In the genomic region with DNA sequence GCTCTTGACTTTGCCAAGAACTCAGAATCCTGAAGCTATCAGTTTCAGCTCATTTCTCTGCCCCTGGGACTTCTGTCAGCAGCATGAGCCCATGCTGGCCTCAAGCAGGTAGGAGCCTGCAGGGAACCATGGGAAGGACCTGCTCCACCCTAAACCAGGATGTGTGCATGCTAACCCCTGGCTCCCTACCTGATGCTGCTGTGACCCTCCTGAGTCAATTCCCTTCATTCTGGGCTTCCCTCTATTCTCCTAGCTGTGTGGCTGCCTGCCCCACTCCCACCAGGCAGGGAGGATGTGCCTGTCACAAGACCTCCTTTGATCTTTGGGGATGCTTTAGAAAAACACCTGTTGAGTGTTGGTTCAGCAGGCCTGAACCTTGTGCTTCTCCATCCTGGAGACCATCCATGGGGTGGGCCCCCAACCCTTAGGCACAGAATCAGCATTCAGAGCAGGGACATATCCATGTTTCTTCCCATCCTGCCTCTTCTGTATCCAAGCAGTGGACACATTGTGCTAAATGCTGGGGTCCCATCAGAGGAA, we compare ENCODE assay signal across 23 cellular contexts.
A peak's percentile ranks its signal among the peaks of the same experiment; 100 is the strongest.
DNase-seq lines count a peak whose midpoint lies in the region; ATAC-seq, FAIRE-seq and TF ChIP-seq lines count a peak whose summit lies in the region.
"Had no signal": no experiment of that assay in that cellular context is flagged by ENCODE, and none has a peak within 500 bp of the region (broad histone marks: within the 10 kb centered on the region; RNA-seq: fewer than 3 reads in every experiment).

No MANE protein-coding gene starts in this region.

- H3K79me1 ChIP-seq in H1 (ENCODE audit: low read depth, low read length), result no peaks in the 10 kb centered on the region
- H3K79me1 ChIP-seq in mesendoderm (ENCODE audit: low read length), result no peaks in the 10 kb centered on the region

- H2BK5ac ChIP-seq in H1 (ENCODE audit: low read depth, low read length), result no peak overlapping the region
- no peak overlapping the region for H2BK5ac ChIP-seq in mesendoderm (ENCODE audit: low read length)

- H2BK120ac ChIP-seq in H1 (replicated peaks; ENCODE audit: low read depth, low read length), result no peak overlapping the region
- H2BK120ac ChIP-seq in mesendoderm (ENCODE audit: low read depth, low read length), result no peak overlapping the region

- H3K36me3 Mint-ChIP-seq in CD4-positive, alpha-beta T cell (ENCODE audit: low read depth), result no peaks in the 10 kb centered on the region
- H3K36me3 Mint-ChIP-seq: CD4-positive, alpha-beta memory T cell; CD8-positive, alpha-beta memory T cell had no signal

- no peak overlapping the region for H3K27ac Mint-ChIP-seq in CD4-positive, alpha-beta T cell
- H3K27ac Mint-ChIP-seq: B cell; CD4-positive, alpha-beta memory T cell; CD8-positive, alpha-beta memory T cell had no signal

- no peak overlapping the region for H2AFZ ChIP-seq in H1 (ENCODE audit: low read length)

- H3K23ac ChIP-seq in H1 (ENCODE audit: insufficient read length), result no peak overlapping the region
- no peak overlapping the region for H3K23ac ChIP-seq in mesendoderm (ENCODE audit: low read length)

- no peak overlapping the region for H4K91ac ChIP-seq in H1 (replicated peaks; ENCODE audit: insufficient read length, low read length)

- H2BK20ac ChIP-seq in H1 (ENCODE audit: low read length), result no peak overlapping the region

- H3K9me3 ChIP-seq in liver (ENCODE audit: control insufficient read depth in 4 of 4, low read length in 3 of 4) (no peaks in the 10 kb centered on the region), right lobe of liver (no peaks in the 10 kb centered on the region), H1 (ENCODE audit: insufficient read depth in 2 of 2, low read depth in 1 of 2, low read length in 1 of 2) (no peaks in the 10 kb centered on the region), gastroesophageal sphincter (no peaks in the 10 kb centered on the region), thyroid gland (no peaks in the 10 kb centered on the region)
- no peaks in the 10 kb centered on the region for H3K9me3 ChIP-seq in CD4-positive, alpha-beta T cell (ENCODE audit: control insufficient read depth, low read length)
- H3K9me3 ChIP-seq: A549; BLaER1 treated with 17β-estradiol and CSF1 and Interleukin-3, amounts not matched to agents 10 nM and 100 nM had no signal

- H3K27me3 Mint-ChIP-seq in CD4-positive, alpha-beta T cell, result peaks cover 24% of the 10 kb centered on the region

- CTCF ChIA-PET in H1 (lab: Charles Lee; ENCODE audit: partially characterized antibody), result interaction anchor here (0.9 to 1.3 kb wide), 2 partner anchors 66 to 158 kb away, joined by 3 to 7 read pairs; no protein-coding TSS in a partner anchor
- CTCF ChIA-PET in CD4-positive, alpha-beta T cell (lab: Charles Lee), result no interaction called here

- no peak for DNase-seq in right lobe of liver
- no peak for DNase-seq in H1 (ENCODE audit: low read depth in 1 of 2, low spot score in 2 of 2)
- peak; percentile 7 to 14 for DNase-seq in thyroid gland
- no peak for DNase-seq in CD4-positive, alpha-beta T cell
- no peak for DNase-seq in mesendoderm
- DNase-seq: AML-193; CD4-positive, alpha-beta memory T cell; CD8-positive, alpha-beta memory T cell; COR-L47; DMS79 treated with DMSO at 0.1 percent for 48 hours; GF-D8 had no signal

- no peak overlapping the region for H2BK15ac ChIP-seq in H1 (ENCODE audit: low read length)
- H2BK15ac ChIP-seq in mesendoderm (replicated peaks; ENCODE audit: low read depth), result no peak overlapping the region

- H4K5ac ChIP-seq in H1 (ENCODE audit: insufficient read length, low read depth, low read length) (no peak overlapping the region), mesendoderm (ENCODE audit: low read length) (no peak overlapping the region)

- intact Hi-C loops in right lobe of liver (cut with DNase I), result no loop called here
- intact Hi-C loops in thyroid gland (cut with DNase I), result no loop called here
- intact Hi-C loops in CD4-positive, alpha-beta T cell (cut with DNase I, micrococcal nuclease), result no loop called here

- FAIRE-seq in H1 (lab: Jason Lieb, UNC), result peak; percentile 19
- FAIRE-seq: A549, D721Med, G401.6, GM12891, GM19239 had no signal

- H3K27me3 ChIP-seq in liver (ENCODE audit: control insufficient read depth in 4 of 4, insufficient read depth in 4 of 4, low read length in 3 of 4) (no peaks in the 10 kb centered on the region), right lobe of liver (no peaks in the 10 kb centered on the region), H1 (replicated peaks in 1 of 4; ENCODE audit: control insufficient read depth in 3 of 4, extremely low read depth in 1 of 4, insufficient read depth in 3 of 4, low read length in 3 of 4) (no peaks in the 10 kb centered on the region; a peak in 2 of 7 replicates), gastroesophageal sphincter (peaks cover 4% of the 10 kb centered on the region), thyroid gland (no peaks in the 10 kb centered on the region), mesendoderm (ENCODE audit: insufficient read depth, low read length, poor library complexity) (no peaks in the 10 kb centered on the region)
- H3K27me3 ChIP-seq in CD4-positive, alpha-beta T cell (ENCODE audit: control insufficient read depth, insufficient read depth, low read length), result peaks cover 17% of the 10 kb centered on the region
- H3K27me3 ChIP-seq: BLaER1 treated with 17β-estradiol and CSF1 and Interleukin-3, amounts not matched to agents 10 nM and 100 nM had no signal

- no peak overlapping the region for H3K18ac ChIP-seq in H1 (ENCODE audit: extremely low read depth, low read length)
- H3K18ac ChIP-seq in mesendoderm (ENCODE audit: low read length), result no peak overlapping the region

- H3K4me1 ChIP-seq in liver (ENCODE audit: control insufficient read depth in 4 of 4, insufficient read depth in 4 of 4, low read length in 3 of 4) (peaks cover 0 to 4% (median 0%) of the 10 kb centered on the region in 4 donors), right lobe of liver (no peaks in the 10 kb centered on the region), H1 (replicated peaks in 1 of 4; ENCODE audit: control insufficient read depth in 3 of 4, insufficient read depth in 4 of 4, low read length in 3 of 4) (no peaks in the 10 kb centered on the region), gastroesophageal sphincter (no peaks in the 10 kb centered on the region), thyroid gland (no peaks in the 10 kb centered on the region), mesendoderm (ENCODE audit: control insufficient read depth, low read depth, low read length) (no peaks in the 10 kb centered on the region)
- H3K4me1 ChIP-seq: A549; BLaER1 treated with 17β-estradiol and CSF1 and Interleukin-3, amounts not matched to agents 10 nM and 100 nM had no signal

- H3K4me2 ChIP-seq in H1 (ENCODE audit: insufficient read depth in 1 of 2, low read depth in 2 of 2, low read length in 2 of 2), result no peak overlapping the region
- no peak overlapping the region for H3K4me2 ChIP-seq in mesendoderm (ENCODE audit: low read length)
- H3K4me2 ChIP-seq: A549; BLaER1 treated with 17β-estradiol and CSF1 and Interleukin-3, amounts not matched to agents 10 nM and 100 nM had no signal

- no peak overlapping the region for H3K9ac ChIP-seq in liver (ENCODE audit: low read depth in 1 of 2, low read length in 2 of 2)
- H3K9ac ChIP-seq in H1 (replicated peaks in 1 of 4; ENCODE audit: extremely low read depth in 1 of 4, low read depth in 3 of 4, low read length in 3 of 4), result no peak overlapping the region
- no peak overlapping the region for H3K9ac ChIP-seq in mesendoderm (ENCODE audit: low read length)
- H3K9ac ChIP-seq: BLaER1 treated with 17β-estradiol and CSF1 and Interleukin-3, amounts not matched to agents 10 nM and 100 nM had no signal

- H3K9me3 Mint-ChIP-seq in CD4-positive, alpha-beta T cell, result no peaks in the 10 kb centered on the region
- H3K9me3 Mint-ChIP-seq: CD8-positive, alpha-beta memory T cell had no signal

- H4K8ac ChIP-seq in H1 (ENCODE audit: extremely low read depth, insufficient read depth, low read length), result no peak overlapping the region
- no peak overlapping the region for H4K8ac ChIP-seq in mesendoderm (ENCODE audit: low read depth, low read length)

- no peak for TF ChIP-seq EP300 in H1 (IDR thresholded peaks at IDR 0.05; ENCODE audit: borderline replicate concordance in 1 of 2, low read depth in 2 of 2, low read length in 2 of 2)
- TF ChIP-seq EP300 in gastroesophageal sphincter (IDR thresholded peaks at IDR 0.05), result no peak

- H3K23me2 ChIP-seq in H1 (ENCODE audit: low read depth, low read length), result 0 out of 2 replicates have a peak, but pooled peaks cover 2% of the 10 kb centered on the region

- no peaks in the 10 kb centered on the region for H3K36me3 ChIP-seq in liver (ENCODE audit: control insufficient read depth in 4 of 4, insufficient read depth in 3 of 4, low read depth in 1 of 4, low read length in 3 of 4)
- H3K36me3 ChIP-seq in right lobe of liver, result no peaks in the 10 kb centered on the region
- H3K36me3 ChIP-seq in H1 (ENCODE audit: control insufficient read depth in 2 of 4, insufficient read depth in 4 of 4, low read length in 3 of 4), result no peaks in the 10 kb centered on the region; a peak in 1 of 8 replicates
- H3K36me3 ChIP-seq in gastroesophageal sphincter, result no peaks in the 10 kb centered on the region
- H3K36me3 ChIP-seq in thyroid gland, result no peaks in the 10 kb centered on the region
- no peaks in the 10 kb centered on the region for H3K36me3 ChIP-seq in mesendoderm (ENCODE audit: control insufficient read depth, insufficient read depth, low read length)
- H3K36me3 ChIP-seq: BLaER1 treated with 17β-estradiol and CSF1 and Interleukin-3, amounts not matched to agents 10 nM and 100 nM had no signal

- no peak overlapping the region for H2BK12ac ChIP-seq in H1 (ENCODE audit: low read depth, low read length)

- H3K56ac ChIP-seq in H1 (replicated peaks; ENCODE audit: insufficient read length, low read depth, low read length) (no peak overlapping the region), mesendoderm (ENCODE audit: low read length) (no peak overlapping the region)

- ATAC-seq in right lobe of liver (no peak), gastroesophageal sphincter (peak; percentile 41), HG02588 (IDR thresholded peaks at IDR 0.05; ENCODE audit: unreplicated experiment) (no peak)
- no peak for ATAC-seq in CD4-positive, alpha-beta T cell (ENCODE audit: poor library complexity)
- ATAC-seq: A549 had no signal

- POLR2A ChIA-PET in H1 (lab: Charles Lee; ENCODE audit: partially characterized antibody), result no interaction called here
- POLR2A ChIA-PET in CD4-positive, alpha-beta T cell (lab: Charles Lee), result no interaction called here

- TF ChIP-seq RAD21 in liver (IDR thresholded peaks at IDR 0.05) (no peak), H1 (IDR thresholded peaks at IDR 0.05 in 1 of 2, conservative IDR thresholded peaks at IDR 0.05 in 1 of 2; ENCODE audit: low read depth in 2 of 2, low read length in 2 of 2) (no peak)

- H3K27ac ChIP-seq in liver (ENCODE audit: low read depth in 1 of 2, low read length in 2 of 2) (no peak overlapping the region), right lobe of liver (no peak overlapping the region), H1 (ENCODE audit: low read depth, low read length) (no peak overlapping the region), gastroesophageal sphincter (no peak overlapping the region), thyroid gland (no peak overlapping the region), mesendoderm (ENCODE audit: low read depth, low read length) (no peak overlapping the region)
- no peak overlapping the region for H3K27ac ChIP-seq in CD4-positive, alpha-beta T cell (ENCODE audit: low read depth, low read length)
- H3K27ac ChIP-seq: 22Rv1; A549; BLaER1 treated with 17β-estradiol and CSF1 and Interleukin-3, amounts not matched to agents 10 nM and 100 nM; C4-2B had no signal

- TF ChIP-seq POLR2A in right lobe of liver (IDR thresholded peaks at IDR 0.05) (no peak), H1 (IDR thresholded peaks at IDR 0.05; ENCODE audit: control extremely low read depth in 1 of 2, low read depth in 2 of 2, low read length in 2 of 2) (no peak), gastroesophageal sphincter (IDR thresholded peaks at IDR 0.05) (no peak), thyroid gland (IDR thresholded peaks at IDR 0.05) (no peak)

- H2AK5ac ChIP-seq in H1 (ENCODE audit: low read depth, low read length), result no peak overlapping the region
- no peak overlapping the region for H2AK5ac ChIP-seq in mesendoderm (ENCODE audit: low read length)

- no peak overlapping the region for H3K4me3 ChIP-seq in liver (ENCODE audit: low read depth in 1 of 3, low read length in 3 of 3)
- H3K4me3 ChIP-seq in right lobe of liver, result no peak overlapping the region
- no peak overlapping the region for H3K4me3 ChIP-seq in H1 (ENCODE audit: extremely low read depth in 1 of 4, insufficient read depth in 2 of 4, low read depth in 3 of 4, low read length in 4 of 4)
- no peak overlapping the region for H3K4me3 ChIP-seq in gastroesophageal sphincter
- no peak overlapping the region for H3K4me3 ChIP-seq in thyroid gland (replicated peaks in 1 of 3)
- H3K4me3 ChIP-seq in mesendoderm (ENCODE audit: low read length), result no peak overlapping the region
- H3K4me3 ChIP-seq: A549; BLaER1 treated with 17β-estradiol and CSF1 and Interleukin-3, amounts not matched to agents 10 nM and 100 nM had no signal

- no peaks in the 10 kb centered on the region for H3K4me1 Mint-ChIP-seq in CD4-positive, alpha-beta T cell (ENCODE audit: low read depth)
- H3K4me1 Mint-ChIP-seq: B cell; CD4-positive, alpha-beta memory T cell; CD8-positive, alpha-beta memory T cell had no signal

- H4K20me1 ChIP-seq in H1 (replicated peaks in 1 of 2; ENCODE audit: control insufficient read depth in 1 of 2, insufficient read depth in 2 of 2, low read length in 2 of 2), result no peaks in the 10 kb centered on the region
- H4K20me1 ChIP-seq: BLaER1 treated with 17β-estradiol and CSF1 and Interleukin-3, amounts not matched to agents 10 nM and 100 nM had no signal

- H3K4me3 Mint-ChIP-seq in CD4-positive, alpha-beta T cell, result no peak overlapping the region
- H3K4me3 Mint-ChIP-seq: B cell; CD4-positive, alpha-beta memory T cell; CD8-positive, alpha-beta memory T cell had no signal

- H3K4ac ChIP-seq in H1 (replicated peaks; ENCODE audit: insufficient read length, low read depth, low read length) (no peak overlapping the region), mesendoderm (ENCODE audit: low read depth, low read length) (no peak overlapping the region)

- TF ChIP-seq CTCF in liver (IDR thresholded peaks at IDR 0.05; ENCODE audit: low read depth, low read length, missing input control), result no peak
- no peak for TF ChIP-seq CTCF in right lobe of liver (IDR thresholded peaks at IDR 0.05)
- TF ChIP-seq CTCF in H1 (IDR thresholded peaks at IDR 0.05; ENCODE audit: control extremely low read depth in 1 of 3, insufficient read depth in 1 of 3, low read depth in 1 of 3, low read length in 3 of 3), result no peak
- TF ChIP-seq CTCF in gastroesophageal sphincter (IDR thresholded peaks at IDR 0.05), result no peak
- no peak for TF ChIP-seq CTCF in thyroid gland (IDR thresholded peaks at IDR 0.05)
- no peak for TF ChIP-seq CTCF in CD4-positive, alpha-beta T cell (IDR thresholded peaks at IDR 0.05)

- H3K79me2 ChIP-seq in H1 (ENCODE audit: control insufficient read depth in 1 of 2, insufficient read depth in 2 of 2, low read length in 2 of 2) (no peaks in the 10 kb centered on the region), mesendoderm (ENCODE audit: control insufficient read depth, insufficient read depth, low read length) (no peaks in the 10 kb centered on the region)

- no peak overlapping the region for H3K14ac ChIP-seq in H1 (ENCODE audit: insufficient read length)

Comparison
In these comparisons a context has a peak if more than half of its experiments do, and no peak if none do; other contexts are left out.
1. DNase-seq: peak in thyroid gland (2 of 2); none in right lobe of liver (0 of 3), H1 (0 of 2), CD4-positive, alpha-beta T cell (0 of 10) and mesendoderm (single experiment).